In genomic region chr11:108568183-108568858, GRCh38 we compare ENCODE assay signal across 15 cellular contexts.
"Had no signal": no experiment of that assay in that cellular context is flagged by ENCODE, and none has a peak within 500 bp of the region (broad histone marks: within the 10 kb centered on the region; RNA-seq: fewer than 3 reads in every experiment).

No MANE protein-coding gene starts in this region.

- H3K4me3 Mint-ChIP-seq: activated CD4-positive, alpha-beta T cell treated with anti-CD3 and anti-CD28 coated beads, Interleukin-2, amount 10 ng/mL, durations not matched to agents 7 days and 5 days; activated naive CD8-positive, alpha-beta T cell treated with anti-CD3 and anti-CD28 coated beads, Interleukin-2, amount 10 ng/mL, durations not matched to agents 7 days and 5 days; activated T-helper 1 cell treated with anti-CD3 and anti-CD28 coated beads, Interleukin-12 subunit alpha, Interleukin-12 subunit beta, Interleukin-2, Interleukin-4 antibody, amounts not matched to agents 30 ng/mL and 10 ng/mL and 1 ng/mL, durations not matched to agents 14 hours and 24 hours and 36 hours; endodermal cell; memory B cell; naive thymus-derived CD8-positive, alpha-beta T cell had no signal

- H3K36me3 ChIP-seq: brain microvascular endothelial cell, heart left ventricle, neutrophil had no signal

- H3K27me3 ChIP-seq: brain microvascular endothelial cell, heart left ventricle, neutrophil had no signal

- H3K4me1 Mint-ChIP-seq: memory B cell had no signal

- H3K9me3 Mint-ChIP-seq: activated CD4-positive, alpha-beta T cell treated with anti-CD3 and anti-CD28 coated beads, Interleukin-2, amount 10 ng/mL, durations not matched to agents 7 days and 5 days; activated naive CD8-positive, alpha-beta T cell treated with anti-CD3 and anti-CD28 coated beads, Interleukin-2, amount 10 ng/mL, durations not matched to agents 7 days and 5 days; activated T-helper 1 cell treated with anti-CD3 and anti-CD28 coated beads, Interleukin-12 subunit alpha, Interleukin-12 subunit beta, Interleukin-2, Interleukin-4 antibody, amounts not matched to agents 30 ng/mL and 10 ng/mL and 1 ng/mL, durations not matched to agents 14 hours and 24 hours and 36 hours; memory B cell; naive thymus-derived CD8-positive, alpha-beta T cell had no signal

- H3K4me3 ChIP-seq: heart left ventricle had no signal

- H3K27me3 Mint-ChIP-seq: activated CD4-positive, alpha-beta T cell treated with anti-CD3 and anti-CD28 coated beads, Interleukin-2, amount 10 ng/mL, durations not matched to agents 7 days and 5 days; activated naive CD8-positive, alpha-beta T cell treated with anti-CD3 and anti-CD28 coated beads, Interleukin-2, amount 10 ng/mL, durations not matched to agents 7 days and 5 days had no signal

- H3K27ac ChIP-seq: brain microvascular endothelial cell, heart left ventricle, neutrophil had no signal

- DNase-seq: activated CD4-positive, alpha-beta T cell treated with anti-CD3 and anti-CD28 coated beads, Interleukin-2, amount 10 ng/mL, durations not matched to agents 7 days and 5 days; activated naive CD4-positive, alpha-beta T cell; activated naive CD8-positive, alpha-beta T cell treated with anti-CD3 and anti-CD28 coated beads, Interleukin-2, amount 10 ng/mL, durations not matched to agents 7 days and 5 days; brain microvascular endothelial cell; dermis blood vessel endothelial cell; endodermal cell; left colon; naive thymus-derived CD8-positive, alpha-beta T cell; stimulated activated CD4-positive, alpha-beta T cell treated with anti-CD3 and anti-CD28 coated beads, Interleukin-12 subunit alpha, Interleukin-12 subunit beta, amount 100 ng/mL, for 4 hours; stimulated activated CD4-positive, alpha-beta T cell treated with anti-CD3 and anti-CD28 coated beads, Interleukin-2, amount 100 ng/mL, for 24 hours; T-helper 9 cell had no signal

- H3K27ac Mint-ChIP-seq: activated CD4-positive, alpha-beta T cell treated with anti-CD3 and anti-CD28 coated beads, Interleukin-2, amount 10 ng/mL, durations not matched to agents 7 days and 5 days; activated naive CD8-positive, alpha-beta T cell treated with anti-CD3 and anti-CD28 coated beads, Interleukin-2, amount 10 ng/mL, durations not matched to agents 7 days and 5 days; activated T-helper 1 cell treated with anti-CD3 and anti-CD28 coated beads, Interleukin-12 subunit alpha, Interleukin-12 subunit beta, Interleukin-2, Interleukin-4 antibody, amounts not matched to agents 30 ng/mL and 10 ng/mL and 1 ng/mL, durations not matched to agents 14 hours and 24 hours and 36 hours; memory B cell had no signal

- H3K9me3 ChIP-seq: heart left ventricle, neutrophil had no signal

- ATAC-seq: left colon; naive thymus-derived CD8-positive, alpha-beta T cell had no signal

- H3K4me1 ChIP-seq: heart left ventricle had no signal

- H3K36me3 Mint-ChIP-seq: activated naive CD8-positive, alpha-beta T cell treated with anti-CD3 and anti-CD28 coated beads, Interleukin-2, amount 10 ng/mL, durations not matched to agents 7 days and 5 days; memory B cell; naive thymus-derived CD8-positive, alpha-beta T cell had no signal
